In genomic region chr1:60374537-60374936, GRCh38 we compare ENCODE assay signal across 9 cellular contexts.
"Had no signal": no experiment of that assay in that cellular context is flagged by ENCODE, and none has a peak within 500 bp of the region (broad histone marks: within the 10 kb centered on the region; RNA-seq: fewer than 3 reads in every experiment).

No MANE protein-coding gene starts in this region.

- DNase-seq: GM23248, GOT3, H7, HFFc6, KBM-7 had no signal

- H3K9ac ChIP-seq: GM23248, KMS-11 had no signal

- H2AFZ ChIP-seq: GM23248 had no signal

- H3K4me2 ChIP-seq: KMS-11 had no signal

- H3K27ac ChIP-seq: GM23248, KMS-11 had no signal

- H3K36me3 ChIP-seq: HAP-1 had no signal

- H3K27ac Mint-ChIP-seq: HFFc6 had no signal

- H3K4me1 ChIP-seq: HAP-1 had no signal

- FAIRE-seq: HTR-8/SVneo had no signal

- ATAC-seq: HCT116 had no signal

- H3K4me3 Mint-ChIP-seq: HFFc6 had no signal

- H3K9me3 ChIP-seq: HAP-1 had no signal

- H3K4me3 ChIP-seq: GM23248, HAP-1 had no signal
